In genomic region chr17:75664099-75664549, GRCh38 we compare ENCODE assay signal across 1 cellular context.
TF ChIP-seq lines count a peak whose summit lies in the region.

No MANE protein-coding gene starts in this region.

TF ChIP-seq in GM12878, 131 proteins besides CTCF, POLR2A, EP300 and RAD21 (continued from another document and continues in another):
- peak; percentile 77 for TF ChIP-seq ATF2 (IDR thresholded peaks at IDR 0.05; ENCODE audit: low read length)
- peak; percentile 75 to 83; a peak in 3 of 4 replicates for TF ChIP-seq IKZF2 (IDR thresholded peaks at IDR 0.05)
- TF ChIP-seq NFIC (IDR thresholded peaks at IDR 0.05; ENCODE audit: low read depth, low read length): peak; percentile 91
- no peak for TF ChIP-seq HDAC2 (IDR thresholded peaks at IDR 0.05)
- no peak for TF ChIP-seq IRF4 (IDR thresholded peaks at IDR 0.05; ENCODE audit: low read depth, low read length)
- TF ChIP-seq EED (IDR thresholded peaks at IDR 0.05; ENCODE audit: low read depth): peak; percentile 74
- no peak for TF ChIP-seq BCLAF1 (IDR thresholded peaks at IDR 0.05)
- no peak for TF ChIP-seq YBX1 (IDR thresholded peaks at IDR 0.05)
- TF ChIP-seq PAX5 (IDR thresholded peaks at IDR 0.05; ENCODE audit: borderline replicate concordance, low read depth, low read length): peak; percentile 78
- peak; percentile 90 for TF ChIP-seq MEF2A (IDR thresholded peaks at IDR 0.05; ENCODE audit: insufficient read depth, low read depth, low read length)
- TF ChIP-seq BCL11A (IDR thresholded peaks at IDR 0.05; ENCODE audit: low read depth, low read length): peak; percentile 56; the same call in 1 of the 2 replicates
- TF ChIP-seq TBL1XR1 (IDR thresholded peaks at IDR 0.05; ENCODE audit: low read depth, low read length): 0 out of 2 replicates have a peak, but pooled peaks have one; percentile 54
- peak; percentile 98 for TF ChIP-seq SPI1 (IDR thresholded peaks at IDR 0.05; ENCODE audit: borderline replicate concordance, insufficient read depth, low read depth, low read length)
- peak; percentile 41; the same call in 2 of the 3 replicates for TF ChIP-seq POU2F2 (IDR thresholded peaks at IDR 0.05; ENCODE audit: borderline replicate concordance, low read depth, low read length)
- TF ChIP-seq RAD51 (IDR thresholded peaks at IDR 0.05): no peak
- 0 out of 2 replicates have a peak, but pooled peaks have one; percentile 9 for TF ChIP-seq CBFB (IDR thresholded peaks at IDR 0.05; ENCODE audit: low read depth)
- peak; percentile 36; the same call in 1 of the 2 replicates for TF ChIP-seq JUNB (IDR thresholded peaks at IDR 0.05)
- peak; percentile 27; the same call in 1 of the 2 replicates for TF ChIP-seq PKNOX1 (IDR thresholded peaks at IDR 0.05)
- TF ChIP-seq FOS (IDR thresholded peaks at IDR 0.05; ENCODE audit: borderline replicate concordance, extremely low read depth, insufficient read length): no peak
- peak; percentile 85 for TF ChIP-seq MEF2B (IDR thresholded peaks at IDR 0.05; ENCODE audit: partially characterized antibody, poor library complexity, severe bottlenecking)
- peak; percentile 88; the same call in 1 of the 2 replicates for TF ChIP-seq TCF3 (IDR thresholded peaks at IDR 0.05; ENCODE audit: borderline replicate concordance, insufficient read depth, low read depth, low read length)
- TF ChIP-seq E4F1 (IDR thresholded peaks at IDR 0.05; ENCODE audit: borderline replicate concordance, partially characterized antibody): no peak
- 0 out of 2 replicates have a peak, but pooled peaks have one; percentile 34 for TF ChIP-seq ATF7 (IDR thresholded peaks at IDR 0.05; ENCODE audit: low read depth)
- peak; percentile 91 to 95 for TF ChIP-seq BHLHE40 (IDR thresholded peaks at IDR 0.05; ENCODE audit: borderline replicate concordance in 1 of 2, low read depth in 2 of 2, low read length in 1 of 2)
- no peak for TF ChIP-seq CHD1 (IDR thresholded peaks at IDR 0.05; ENCODE audit: low read depth, low read length)
- TF ChIP-seq ZNF384 (IDR thresholded peaks at IDR 0.05; ENCODE audit: borderline replicate concordance, low read depth, low read length): peak; percentile 33; the same call in 1 of the 2 replicates
- TF ChIP-seq CREM (IDR thresholded peaks at IDR 0.05; ENCODE audit: low read depth): peak; percentile 80
- TF ChIP-seq RUNX3 (IDR thresholded peaks at IDR 0.05; ENCODE audit: low read length): peak; percentile 61
- no peak for TF ChIP-seq ZBTB4 (CRISPR knock-in tag; IDR thresholded peaks at IDR 0.05)
- TF ChIP-seq TCF7 (IDR thresholded peaks at IDR 0.05; ENCODE audit: borderline replicate concordance): peak; percentile 47; the same call in 1 of the 2 replicates
- TF ChIP-seq SMC3 (IDR thresholded peaks at IDR 0.05; ENCODE audit: borderline replicate concordance, low read length): no peak
- TF ChIP-seq BCL3 (IDR thresholded peaks at IDR 0.05; ENCODE audit: borderline replicate concordance, insufficient read depth, low read depth, low read length, poor library complexity, severe bottlenecking): peak; percentile 49
- TF ChIP-seq TCF12 (IDR thresholded peaks at IDR 0.05; ENCODE audit: low read depth, low read length): peak; percentile 98
- TF ChIP-seq RELB (IDR thresholded peaks at IDR 0.05; ENCODE audit: low read depth): peak; percentile 47; the same call in 1 of the 2 replicates
- TF ChIP-seq USF1 (IDR thresholded peaks at IDR 0.05; ENCODE audit: borderline replicate concordance, extremely low read length, insufficient read depth, low read depth, low read length): no peak
- TF ChIP-seq SRF (IDR thresholded peaks at IDR 0.05; ENCODE audit: low read depth in 2 of 2, low read length in 2 of 2): peak in 1 of 2 experiments; percentile 76; a peak in 2 of 4 replicates
- peak; percentile 90; the same call in 1 of the 2 replicates for TF ChIP-seq PAX8 (IDR thresholded peaks at IDR 0.05)
- TF ChIP-seq FOXM1 (IDR thresholded peaks at IDR 0.05; ENCODE audit: low read depth, low read length): peak; percentile 90
- TF ChIP-seq SKIL (IDR thresholded peaks at IDR 0.05; ENCODE audit: low read depth, poor library complexity, severe bottlenecking): peak; percentile 93
- peak; percentile 55 for TF ChIP-seq GABPA (IDR thresholded peaks at IDR 0.05; ENCODE audit: low read depth)
- TF ChIP-seq MAX (IDR thresholded peaks at IDR 0.05; ENCODE audit: low read depth, low read length): peak; percentile 52; the same call in 1 of the 2 replicates
- peak; percentile 72 for TF ChIP-seq MTA2 (IDR thresholded peaks at IDR 0.05; ENCODE audit: low read depth)
- TF ChIP-seq PML (IDR thresholded peaks at IDR 0.05; ENCODE audit: low read length): peak; percentile 55; the same call in 1 of the 2 replicates
- TF ChIP-seq YY1 (IDR thresholded peaks at IDR 0.05; ENCODE audit: low read depth, low read length): 0 out of 2 replicates have a peak, but pooled peaks have one; percentile 17
- peak; percentile 65; the same call in 1 of the 2 replicates for TF ChIP-seq NBN (IDR thresholded peaks at IDR 0.05)
- 0 out of 2 replicates have a peak, but pooled peaks have one; percentile 14 for TF ChIP-seq CBX5 (IDR thresholded peaks at IDR 0.05; ENCODE audit: low read depth)
